In genomic region chr3:184583345-184584000, GRCh38 we compare ENCODE assay signal across 8 cellular contexts. TPM values are rescaled to one million over a fixed set of nuclear protein-coding genes. Genes with fewer than 3 reads are reported as not detected.
DNase-seq lines count a peak whose midpoint lies in the region; ATAC-seq and TF ChIP-seq lines count a peak whose summit lies in the region.

No MANE protein-coding gene starts in this region.

- H3K4me3 Mint-ChIP-seq in activated T-cell treated with anti-CD3 and anti-CD28 coated beads, Interleukin-2, amount 50 U/mL, for 24 hours: peak overlapping the region; percentile 40
- peak overlapping the region; percentile 53 for H3K4me3 Mint-ChIP-seq in endodermal cell
- no peak overlapping the region for H3K4me3 Mint-ChIP-seq in activated CD4-positive, alpha-beta memory T cell treated with anti-CD3 and anti-CD28 coated beads, Interleukin-2, amount 10 ng/mL, durations not matched to agents 7 days and 5 days

- no peaks in the 10 kb centered on the region for H3K36me3 Mint-ChIP-seq in activated T-cell treated with anti-CD3 and anti-CD28 coated beads, Interleukin-2, amount 50 U/mL, for 24 hours (ENCODE audit: low read depth)
- peaks cover 29% of the 10 kb centered on the region for H3K36me3 Mint-ChIP-seq in endodermal cell (ENCODE audit: low read depth)
- H3K36me3 Mint-ChIP-seq in activated CD4-positive, alpha-beta memory T cell treated with anti-CD3 and anti-CD28 coated beads, Interleukin-2, amount 10 ng/mL, durations not matched to agents 7 days and 5 days (ENCODE audit: low read depth): no peaks in the 10 kb centered on the region

- H3K27me3 Mint-ChIP-seq in activated T-cell treated with anti-CD3 and anti-CD28 coated beads, Interleukin-2, amount 50 U/mL, for 24 hours: peaks cover 31% of the 10 kb centered on the region
- peaks cover 8% of the 10 kb centered on the region for H3K27me3 Mint-ChIP-seq in endodermal cell (ENCODE audit: insufficient read depth)
- peaks cover 34% of the 10 kb centered on the region for H3K27me3 Mint-ChIP-seq in activated CD4-positive, alpha-beta memory T cell treated with anti-CD3 and anti-CD28 coated beads, Interleukin-2, amount 10 ng/mL, durations not matched to agents 7 days and 5 days

- H3K4me1 ChIP-seq in endodermal cell (ENCODE audit: control insufficient read depth, insufficient read depth, low read length): peaks cover 29% of the 10 kb centered on the region
- H3K4me1 ChIP-seq in mesodermal cell (ENCODE audit: control insufficient read depth, insufficient read depth, low read length, poor library complexity, severe bottlenecking): peaks cover 35% of the 10 kb centered on the region
- peaks cover 0 to 74% (median 13%) of the 10 kb centered on the region in 4 donors for H3K4me1 ChIP-seq in tibial nerve

- TF ChIP-seq POLR2A in tibial nerve (IDR thresholded peaks at IDR 0.05): no peak

- peaks cover 3% of the 10 kb centered on the region for H3K4me1 Mint-ChIP-seq in activated T-cell treated with anti-CD3 and anti-CD28 coated beads, Interleukin-2, amount 50 U/mL, for 24 hours (ENCODE audit: low read depth)
- peaks cover 36% of the 10 kb centered on the region for H3K4me1 Mint-ChIP-seq in endodermal cell
- peaks cover 3% of the 10 kb centered on the region for H3K4me1 Mint-ChIP-seq in activated CD4-positive, alpha-beta memory T cell treated with anti-CD3 and anti-CD28 coated beads, Interleukin-2, amount 10 ng/mL, durations not matched to agents 7 days and 5 days

- ATAC-seq in GM21717 (IDR thresholded peaks at IDR 0.05; ENCODE audit: unreplicated experiment) (no peak), HG03175 (IDR thresholded peaks at IDR 0.05; ENCODE audit: unreplicated experiment) (no peak)

- WGBS in endodermal cell (ENCODE audit: insufficient coverage in 1 of 2, insufficient read length in 1 of 2), 2 experiments: 8 to 10% methylated on average over 21 to 63 of the region's 73 CpGs
- WGBS in mesodermal cell (ENCODE audit: insufficient coverage in 2 of 2), 2 experiments: 4 to 5% methylated on average over 31 to 41 of the region's 73 CpGs
- 8 to 14% methylated on average over 11 to 23 of the region's 73 CpGs for WGBS in tibial nerve, 2 donors

- no peaks in the 10 kb centered on the region for H3K9me3 ChIP-seq in endodermal cell (ENCODE audit: control insufficient read depth, low read length)
- H3K9me3 ChIP-seq in mesodermal cell (ENCODE audit: control insufficient read depth, low read length): no peaks in the 10 kb centered on the region
- no peaks in the 10 kb centered on the region for H3K9me3 ChIP-seq in tibial nerve

- H3K4me3 ChIP-seq in endodermal cell (ENCODE audit: low read length) (peak overlapping the region; percentile 76), mesodermal cell (ENCODE audit: extremely low read depth, insufficient read depth, low read length, poor library complexity, severe bottlenecking) (peak overlapping the region; percentile 31), tibial nerve (peak overlapping the region; percentile 34 to 58 (median 40))

- TF ChIP-seq EP300 in tibial nerve (IDR thresholded peaks at IDR 0.05): no peak

- H3K36me3 ChIP-seq in endodermal cell (ENCODE audit: control insufficient read depth, insufficient read depth, low read length) (peaks cover 30% of the 10 kb centered on the region), mesodermal cell (ENCODE audit: control insufficient read depth, insufficient read depth, low read length) (peaks cover 27% of the 10 kb centered on the region), tibial nerve (peaks cover 0 to 36% (median 0%) of the 10 kb centered on the region in 3 donors)

- H3K27ac ChIP-seq in endodermal cell (ENCODE audit: low read depth, low read length) (peak overlapping the region; percentile 97), mesodermal cell (ENCODE audit: low read depth, low read length, severe bottlenecking) (peak overlapping the region; percentile 91), tibial nerve (peak overlapping the region; percentile 40 to 84 (median 66))

- H3K9ac ChIP-seq in endodermal cell (ENCODE audit: extremely low read depth, low read length, poor library complexity, severe bottlenecking): peak overlapping the region; percentile 32

- TF ChIP-seq CTCF in endodermal cell (conservative IDR thresholded peaks at IDR 0.05) (no peak), tibial nerve (IDR thresholded peaks at IDR 0.05) (no peak)

- CTCF ChIA-PET in activated CD4-positive, alpha-beta memory T cell treated with anti-CD3 and anti-CD28 coated beads, Interleukin-2, amount 10 ng/mL, durations not matched to agents 7 days and 5 days (lab: Charles Lee): interaction anchor here (1.3 to 1.7 kb wide), 2 partner anchors 22 to 161 kb away, joined by 3 to 5 read pairs; partner anchors contain the start of gene EPHB3

- POLR2A ChIA-PET in activated CD4-positive, alpha-beta memory T cell treated with anti-CD3 and anti-CD28 coated beads, Interleukin-2, amount 10 ng/mL, durations not matched to agents 7 days and 5 days (lab: Charles Lee): no interaction called here

- no peaks in the 10 kb centered on the region for H3K27me3 ChIP-seq in endodermal cell (ENCODE audit: control insufficient read depth, insufficient read depth, low read length, poor library complexity, severe bottlenecking)
- H3K27me3 ChIP-seq in tibial nerve: no peaks in the 10 kb centered on the region

- no peak for DNase-seq in activated T-cell treated with anti-CD3 and anti-CD28 coated beads, Interleukin-2, amount 50 U/mL, for 24 hours
- DNase-seq in activated T-cell treated with anti-CD3 and anti-CD28 coated beads for 4 hours: no peak
- DNase-seq in endodermal cell: peak; percentile 71
- no peak for DNase-seq in tibial nerve (ENCODE audit: low spot score in 2 of 2)
- DNase-seq in activated CD4-positive, alpha-beta memory T cell treated with anti-CD3 and anti-CD28 coated beads, Interleukin-2, amount 10 ng/mL, durations not matched to agents 7 days and 5 days: no peak

- H3K9me3 Mint-ChIP-seq in activated T-cell treated with anti-CD3 and anti-CD28 coated beads, Interleukin-2, amount 50 U/mL, for 24 hours: no peaks in the 10 kb centered on the region
- no peaks in the 10 kb centered on the region for H3K9me3 Mint-ChIP-seq in endodermal cell
- H3K9me3 Mint-ChIP-seq in activated CD4-positive, alpha-beta memory T cell treated with anti-CD3 and anti-CD28 coated beads, Interleukin-2, amount 10 ng/mL, durations not matched to agents 7 days and 5 days: no peaks in the 10 kb centered on the region

- no peak overlapping the region for H3K27ac Mint-ChIP-seq in activated T-cell treated with anti-CD3 and anti-CD28 coated beads, Interleukin-2, amount 50 U/mL, for 24 hours
- peak overlapping the region; percentile 91 for H3K27ac Mint-ChIP-seq in endodermal cell
- no peak overlapping the region for H3K27ac Mint-ChIP-seq in activated CD4-positive, alpha-beta memory T cell treated with anti-CD3 and anti-CD28 coated beads, Interleukin-2, amount 10 ng/mL, durations not matched to agents 7 days and 5 days

RNA-seq across cellular contexts. Expression of gene EPHB3, which starts 21.9 kb away (rescaled TPM):
- 10 to 100 TPM; 32.7 to 36.9 TPM for total RNA-seq in endodermal cell
- polyA plus RNA-seq in endodermal cell (2013, experiment 1 of 2): 22.3 TPM
- polyA plus RNA-seq in endodermal cell (2013, experiment 2 of 2): 23.5 TPM
- polyA plus RNA-seq in mesodermal cell (2013, experiment 1 of 2): 21.1 TPM
- 18.1 TPM for polyA plus RNA-seq in mesodermal cell (2013, experiment 2 of 2)
- total RNA-seq in tibial nerve: 10 to 100 TPM in 1 of 4 donors, 1 to 10 TPM in 3; 4.8 to 13.8 (median 5.9) TPM
- under 1 TPM; 0.20 to 0.71 TPM for total RNA-seq in activated CD4-positive, alpha-beta memory T cell treated with anti-CD3 and anti-CD28 coated beads, Interleukin-2, amount 10 ng/mL, durations not matched to agents 7 days and 5 days
